25 cellular contexts compared by ENCODE assay signal in the genomic region with DNA sequence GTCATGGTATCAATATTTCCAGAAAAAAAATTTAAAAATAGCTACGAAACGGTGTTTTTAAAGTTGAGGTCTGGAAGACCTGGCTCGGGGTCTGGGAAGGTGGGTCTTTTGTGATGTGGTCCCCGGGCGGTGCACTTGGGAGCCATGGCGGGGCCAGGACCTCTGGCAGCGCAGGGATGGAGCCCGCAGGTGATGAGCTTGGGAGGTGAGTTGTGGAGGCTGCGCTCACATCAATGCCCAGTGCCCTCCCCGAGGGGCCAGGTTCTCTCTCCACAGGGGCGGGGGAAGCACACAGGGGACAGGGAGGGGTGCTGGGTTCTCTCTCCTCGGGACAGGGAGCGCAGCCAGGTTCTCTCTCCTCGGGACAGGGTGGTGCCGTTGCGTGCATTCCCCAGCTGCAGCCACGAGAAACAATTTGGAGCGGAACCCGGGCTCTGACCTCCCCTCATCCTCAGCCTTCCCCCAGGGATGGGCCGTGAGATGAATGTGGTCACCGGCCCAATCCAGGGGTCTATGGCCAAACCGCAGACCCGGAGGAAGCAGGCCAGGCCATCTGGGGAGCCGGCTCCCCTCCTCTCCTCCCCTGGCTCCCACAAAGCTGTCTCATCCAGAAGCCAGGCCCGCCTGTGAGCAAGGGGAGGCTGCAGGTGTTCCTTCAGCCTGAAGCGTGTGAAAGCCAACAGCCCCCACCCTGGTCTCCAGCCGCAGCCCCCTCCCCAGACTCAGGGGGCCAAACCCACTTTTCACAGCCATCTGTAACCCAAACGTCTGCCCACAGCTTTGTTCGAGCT. TPM values are rescaled to one million over a fixed set of nuclear protein-coding genes. Genes with fewer than 3 reads are reported as not detected.
DNase-seq lines count a peak whose midpoint lies in the region; ATAC-seq, FAIRE-seq and TF ChIP-seq lines count a peak whose summit lies in the region.
"Had no signal": no experiment of that assay in that cellular context is flagged by ENCODE, and none has a peak within 500 bp of the region (broad histone marks: within the 10 kb centered on the region; RNA-seq: fewer than 3 reads in every experiment).

No MANE protein-coding gene starts in this region.

- H3K36me3 ChIP-seq in astrocyte (ENCODE audit: insufficient read depth, low read length) (no peaks in the 10 kb centered on the region), neuronal stem cell (replicated peaks in 1 of 2; ENCODE audit: control insufficient read depth in 2 of 2, insufficient read depth in 2 of 2, low read length in 2 of 2) (no peaks in the 10 kb centered on the region), testis (ENCODE audit: low read depth, missing control alignments) (no peaks in the 10 kb centered on the region), esophagus squamous epithelium (no peaks in the 10 kb centered on the region)

- no peaks in the 10 kb centered on the region for H3K79me1 ChIP-seq in neuronal stem cell (ENCODE audit: low read depth, low read length)

- H3K4ac ChIP-seq in neuronal stem cell (ENCODE audit: low read length), result no peak overlapping the region

- H3K9ac ChIP-seq in astrocyte (ENCODE audit: low read length) (no peak overlapping the region), neuronal stem cell (ENCODE audit: low read depth, low read length, poor library complexity) (peak overlapping the region; percentile 15)

- H4K8ac ChIP-seq in neuronal stem cell (ENCODE audit: low read depth, low read length), result peak overlapping the region; percentile 48

- H3K27ac ChIP-seq in astrocyte (ENCODE audit: low read depth, low read length) (no peak overlapping the region), neuronal stem cell (replicated peaks; ENCODE audit: low read length) (no peak overlapping the region), testis (no peak overlapping the region), esophagus squamous epithelium (no peak overlapping the region)
- H3K27ac ChIP-seq: 22Rv1, A549, C4-2B had no signal

- H3K27me3 ChIP-seq in astrocyte (ENCODE audit: insufficient read depth, low read length), result peaks cover 9% of the 10 kb centered on the region
- H3K27me3 ChIP-seq in neuronal stem cell (ENCODE audit: control insufficient read depth in 3 of 3, insufficient read depth in 3 of 3, low read depth in 1 of 3, low read length in 3 of 3), result peaks cover 0 to 35% (median 10%) of the 10 kb centered on the region in 3 experiments
- H3K27me3 ChIP-seq in testis, result no peaks in the 10 kb centered on the region
- peaks cover 0 to 61% (median 0%) of the 10 kb centered on the region in 4 donors for H3K27me3 ChIP-seq in esophagus squamous epithelium

- TF ChIP-seq CTCF in astrocyte (IDR thresholded peaks at IDR 0.05; ENCODE audit: insufficient read depth, low read depth, low read length) (no peak), testis (IDR thresholded peaks at IDR 0.05) (no peak), esophagus squamous epithelium (IDR thresholded peaks at IDR 0.05) (no peak)

- WGBS in neuronal stem cell (ENCODE audit: extremely low coverage in 2 of 2, insufficient read length in 2 of 2, insufficient replicate concordance in 1 of 2), 2 donors, result no CpG with 5 or more reads among the region's 29 CpGs
- WGBS in testis, 2 donors, result 86 to 88% methylated on average over 21 to 29 of the region's 29 CpGs
- 83 to 87% methylated on average over 8 to 9 of the region's 29 CpGs for WGBS in esophagus squamous epithelium, 2 donors

- H3K4me1 Mint-ChIP-seq in astrocyte (ENCODE audit: low read depth, unreplicated experiment), result peaks cover 5% of the 10 kb centered on the region

- peak overlapping the region; percentile 17 for H3K18ac ChIP-seq in neuronal stem cell (ENCODE audit: low read length)

- H3K27me3 Mint-ChIP-seq in astrocyte (ENCODE audit: low read depth, unreplicated experiment), result peaks cover 48% of the 10 kb centered on the region

- no peak for ATAC-seq in GM19351 (IDR thresholded peaks at IDR 0.05; ENCODE audit: unreplicated experiment)
- no peak for ATAC-seq in HG02970 (IDR thresholded peaks at IDR 0.05; ENCODE audit: low FRiP score, unreplicated experiment)
- ATAC-seq in HG02642 (IDR thresholded peaks at IDR 0.05; ENCODE audit: poor library complexity, unreplicated experiment), result no peak
- ATAC-seq: A549, HCT116 had no signal

- no peak overlapping the region for H2BK120ac ChIP-seq in neuronal stem cell (ENCODE audit: low read depth, low read length)

- peak overlapping the region; percentile 71 for H2BK5ac ChIP-seq in neuronal stem cell (ENCODE audit: low read length)

- H3K4me2 ChIP-seq in astrocyte (ENCODE audit: low read length) (no peak overlapping the region), neuronal stem cell (ENCODE audit: insufficient read depth, low read length, poor library complexity, severe bottlenecking) (no peak overlapping the region)
- H3K4me2 ChIP-seq: A549 had no signal

- H3K9me3 ChIP-seq in astrocyte (ENCODE audit: insufficient read depth, low read depth, low read length) (no peaks in the 10 kb centered on the region), neuronal stem cell (replicated peaks in 1 of 2; ENCODE audit: control insufficient read depth in 2 of 2, insufficient read depth in 1 of 2, low read depth in 1 of 2, low read length in 2 of 2) (no peaks in the 10 kb centered on the region), testis (no peaks in the 10 kb centered on the region), esophagus squamous epithelium (no peaks in the 10 kb centered on the region)
- H3K9me3 ChIP-seq: A549, Caco-2 had no signal

- peak overlapping the region; percentile 9 for H2BK15ac ChIP-seq in neuronal stem cell (ENCODE audit: low read length)

- H3K79me2 ChIP-seq in astrocyte (ENCODE audit: insufficient read depth, low read length), result no peaks in the 10 kb centered on the region

- intact Hi-C loops in testis (cut with DNase I; ENCODE audit: low total_unique reads) (no loop called here), esophagus squamous epithelium (cut with DNase I) (no loop called here)

- FAIRE-seq in astrocyte (lab: Jason Lieb, UNC), result no peak
- FAIRE-seq: A549, D721Med, GM12892, GM18507 had no signal

- no peaks in the 10 kb centered on the region for H4K20me1 ChIP-seq in astrocyte (ENCODE audit: insufficient read depth, low read length)

- no peak overlapping the region for H2AFZ ChIP-seq in astrocyte (ENCODE audit: low read depth, low read length)
- no peak overlapping the region for H2AFZ ChIP-seq in neuronal stem cell (ENCODE audit: low read length)

- no peak for TF ChIP-seq POLR2A in testis (IDR thresholded peaks at IDR 0.05)
- TF ChIP-seq POLR2A in esophagus squamous epithelium (IDR thresholded peaks at IDR 0.05), result no peak

- H3K4me1 ChIP-seq in astrocyte (ENCODE audit: insufficient read depth, low read length), result peaks cover 11% of the 10 kb centered on the region
- peaks cover 13 to 14% of the 10 kb centered on the region in 2 donors for H3K4me1 ChIP-seq in neuronal stem cell (ENCODE audit: control insufficient read depth in 2 of 2, insufficient read depth in 1 of 2, low read depth in 1 of 2, low read length in 2 of 2)
- H3K4me1 ChIP-seq in testis, result peaks cover 20% of the 10 kb centered on the region
- H3K4me1 ChIP-seq in esophagus squamous epithelium, result peaks cover 11 to 18% (median 12%) of the 10 kb centered on the region in 3 donors

- peak overlapping the region; percentile 74 for H2AK5ac ChIP-seq in neuronal stem cell (ENCODE audit: low read depth, low read length)

- no peak overlapping the region for H2BK12ac ChIP-seq in neuronal stem cell (ENCODE audit: low read length)

- H3K4me3 ChIP-seq in astrocyte (ENCODE audit: insufficient read depth, low read depth, low read length) (no peak overlapping the region), neuronal stem cell (ENCODE audit: low read length in 2 of 2) (peak overlapping the region in 1 of 2 donors; percentile 20), testis (no peak overlapping the region), esophagus squamous epithelium (no peak overlapping the region)
- H3K4me3 ChIP-seq: A549 had no signal

- no peak overlapping the region for H3K27ac Mint-ChIP-seq in astrocyte (ENCODE audit: unreplicated experiment)
- H3K27ac Mint-ChIP-seq: CD4-positive, alpha-beta T cell; HFFc6 had no signal

- H4K91ac ChIP-seq in neuronal stem cell (ENCODE audit: low read depth, low read length, poor library complexity), result no peak overlapping the region

- peak overlapping the region; percentile 47 for H3K23ac ChIP-seq in neuronal stem cell (ENCODE audit: low read depth, low read length, poor library complexity)

- H3K9me3 Mint-ChIP-seq in astrocyte (ENCODE audit: unreplicated experiment), result no peaks in the 10 kb centered on the region
- H3K9me3 Mint-ChIP-seq: CD4-positive, alpha-beta T cell; HFFc6 had no signal

- no peak overlapping the region for H3K14ac ChIP-seq in neuronal stem cell (ENCODE audit: low read length)

- H3K36me3 Mint-ChIP-seq in astrocyte (ENCODE audit: low read depth, unreplicated experiment), result no peaks in the 10 kb centered on the region

- DNase-seq in RPMI7951 (ENCODE audit: low read depth) (peak; percentile 42), astrocyte (ENCODE audit: low read depth) (peak; percentile 27), neuronal stem cell (ENCODE audit: low spot score) (no peak), testis (peak; percentile 38), esophagus squamous epithelium (lab: John Stamatoyannopoulos, UW) (no peak)
- DNase-seq: AML-193; Caco-2; CD4-positive, alpha-beta T cell; DMS79; GDM1; HFFc6 had no signal

- H3K4me3 Mint-ChIP-seq in astrocyte (ENCODE audit: unreplicated experiment), result no peak overlapping the region
- H3K4me3 Mint-ChIP-seq: CD4-positive, alpha-beta T cell; HFFc6 had no signal

RNA-seq across cellular contexts. Expression of gene DBH, which starts 25.9 kb away (rescaled TPM):
- total RNA-seq in RPMI7951 (2014; rRNA removed; shearing (Covaris generic)), result not detected in 2 replicates
- total RNA-seq in astrocyte, result not detected in 2 replicates
- not detected for polyA plus RNA-seq in neuronal stem cell (2013, experiment 1 of 2)
- not detected for polyA plus RNA-seq in neuronal stem cell (2013, experiment 2 of 2)
- under 1 TPM in 1 of 2 donors, not detected in 1; 0.06 TPM for total RNA-seq in testis
- polyA plus RNA-seq in testis (ENCODE audit: insufficient read depth, low read depth, low replicate concordance), result not detected
- total RNA-seq in esophagus squamous epithelium, result not detected
- total RNA-seq: Caco-2, Daoy, H4, HFFc6, HT-29 had no signal
- polyA plus RNA-seq: A549, BJ had no signal

RNA-seq across cellular contexts. Expression of gene FAM163B, which starts 52.9 kb away (rescaled TPM):
- 1.1 and 1.2 TPM in 2 replicates for total RNA-seq in RPMI7951 (2014; rRNA removed; shearing (Covaris generic))
- total RNA-seq in astrocyte, result not detected in 2 replicates
- 0.18 TPM for polyA plus RNA-seq in neuronal stem cell (2013, experiment 1 of 2)
- polyA plus RNA-seq in neuronal stem cell (2013, experiment 2 of 2), result 0.12 TPM
- total RNA-seq in testis, result 1 to 10 TPM; 2.8 to 3.8 TPM
- polyA plus RNA-seq in testis (ENCODE audit: insufficient read depth, low read depth, low replicate concordance), result 2.2 TPM
- not detected for total RNA-seq in esophagus squamous epithelium
- total RNA-seq: Caco-2; CD4-positive, alpha-beta T cell; Daoy; H4; HFFc6; HT-29 had no signal
- polyA plus RNA-seq: A549, BJ had no signal

Comparison
In these comparisons a context has a peak if more than half of its experiments do, and no peak if none do; other contexts are left out.
1. DNase-seq: peak in RPMI7951 (single experiment), astrocyte (single experiment) and testis (single experiment); none in neuronal stem cell (single experiment) and esophagus squamous epithelium (single experiment).